Comparison of ENCODE assay signal across 17 cellular contexts in genomic region chr2:166230724-166231070, GRCh38.
"Had no signal": no experiment of that assay in that cellular context is flagged by ENCODE, and none has a peak within 500 bp of the region (broad histone marks: within the 10 kb centered on the region; RNA-seq: fewer than 3 reads in every experiment).

No MANE protein-coding gene starts in this region.

- H3K4me3 ChIP-seq: adrenal gland, cardiac muscle cell, lung, sigmoid colon, spleen had no signal

- H3K9ac ChIP-seq: parathyroid adenoma had no signal

- H3K9me3 ChIP-seq: adrenal gland, neutrophil, sigmoid colon, spleen had no signal

- H3K4me1 ChIP-seq: adrenal gland, parathyroid adenoma, sigmoid colon, spleen had no signal

- H3K36me3 ChIP-seq: adrenal gland, cardiac muscle cell, spleen had no signal

- H3K27ac ChIP-seq: adrenal gland, cardiac muscle cell, neutrophil, parathyroid adenoma, sigmoid colon, spleen had no signal

- DNase-seq: activated CD4-positive, alpha-beta T cell treated with anti-CD3 and anti-CD28 coated beads, Interleukin-2, amount 50 U/mL, for 4 hours; activated gamma-delta T cell; adrenal gland; effector memory CD4-positive, alpha-beta T cell; hippocampal formation; left colon; sigmoid colon; spleen; stimulated activated naive B cell treated with anti-CD40 and anti-IgM and Interleukin-4, amounts not matched to agents 10 μg/mL and 1 μg/mL and 100 μg/mL, for 72 hours had no signal

- H2AFZ ChIP-seq: parathyroid adenoma had no signal

- H3K27me3 ChIP-seq: adrenal gland, cardiac muscle cell, neutrophil, sigmoid colon, spleen had no signal

- FAIRE-seq: islet of Langerhans, urothelium cell line had no signal

- ATAC-seq: activated naive CD4-positive, alpha-beta T cell treated with anti-CD3 and anti-CD28 coated beads, Interleukin-2, amount 50 U/mL, for 72 hours; natural killer cell treated with Interleukin-12 subunit alpha and Interleukin-12 subunit beta and Interleukin-15 and Interleukin-18, amount 100 ng/mL, for 72 hours; stimulated activated naive B cell treated with anti-CD40 and anti-IgM and Interleukin-4, amounts not matched to agents 10 μg/mL and 1 μg/mL and 100 μg/mL, for 72 hours had no signal
